ENCODE assay signal across 8 cellular contexts in genomic region chr1:60765204-60765603, GRCh38.
DNase-seq lines count a peak whose midpoint lies in the region; ATAC-seq, FAIRE-seq and TF ChIP-seq lines count a peak whose summit lies in the region.

No MANE protein-coding gene starts in this region.

- peak; percentile 44 for TF ChIP-seq CTCF in CD14-positive monocyte (IDR thresholded peaks at IDR 0.05)
- peak; percentile 86 for TF ChIP-seq CTCF in endodermal cell (conservative IDR thresholded peaks at IDR 0.05)
- TF ChIP-seq CTCF in neural crest cell (conservative IDR thresholded peaks at IDR 0.05): peak; percentile 68

- no peaks in the 10 kb centered on the region for H3K27me3 ChIP-seq in endodermal cell (ENCODE audit: control insufficient read depth, insufficient read depth, low read length, poor library complexity, severe bottlenecking)

- H3K4me1 Mint-ChIP-seq in CD14-positive monocyte (no peaks in the 10 kb centered on the region), endodermal cell (no peaks in the 10 kb centered on the region), neural crest cell (no peaks in the 10 kb centered on the region)

- no peak overlapping the region for H3K27ac ChIP-seq in endodermal cell (ENCODE audit: low read depth, low read length)

- H3K4me3 Mint-ChIP-seq in CD14-positive monocyte (no peak overlapping the region), endodermal cell (no peak overlapping the region), neural crest cell (no peak overlapping the region)

- peak; percentile 63 for ATAC-seq in HG03159 (IDR thresholded peaks at IDR 0.05; ENCODE audit: unreplicated experiment)
- ATAC-seq in HG02798 (IDR thresholded peaks at IDR 0.05; ENCODE audit: poor library complexity, unreplicated experiment): no peak

- H3K9me3 Mint-ChIP-seq in CD14-positive monocyte: no peaks in the 10 kb centered on the region
- H3K9me3 Mint-ChIP-seq in endodermal cell: peaks cover 4% of the 10 kb centered on the region
- peaks cover 5% of the 10 kb centered on the region for H3K9me3 Mint-ChIP-seq in neural crest cell

- H3K27me3 Mint-ChIP-seq in CD14-positive monocyte (ENCODE audit: low read depth in 3 of 3): no peaks in the 10 kb centered on the region
- no peaks in the 10 kb centered on the region for H3K27me3 Mint-ChIP-seq in endodermal cell (ENCODE audit: insufficient read depth)
- no peaks in the 10 kb centered on the region for H3K27me3 Mint-ChIP-seq in neural crest cell (ENCODE audit: low read depth)

- DNase-seq in CD14-positive monocyte (ENCODE audit: low spot score) (no peak), NOMO-1 treated with DMSO at 0.1 percent for 48 hours (lab: John Stamatoyannopoulos, UW; ENCODE audit: unreplicated experiment) (peak; percentile 15), endodermal cell (peak; percentile 69), neural crest cell (ENCODE audit: low read depth, low spot score) (no peak), dedifferentiated amniotic fluid mesenchymal stem cell (ENCODE audit: extremely low spot score) (no peak), H54 (ENCODE audit: insufficient read length, low spot score) (no peak)

- WGBS in endodermal cell (ENCODE audit: insufficient coverage in 1 of 2, insufficient read length in 1 of 2), 2 experiments: 50 to 93% methylated on average over 2 to 5 of the region's 5 CpGs

- H3K27ac Mint-ChIP-seq in CD14-positive monocyte: no peak overlapping the region
- H3K27ac Mint-ChIP-seq in endodermal cell: no peak overlapping the region
- no peak overlapping the region for H3K27ac Mint-ChIP-seq in neural crest cell (ENCODE audit: unreplicated experiment)

- no peak for TF ChIP-seq POLR2A in H54 (IDR thresholded peaks at IDR 0.05; ENCODE audit: low read depth, low read length)

- FAIRE-seq in H54 (lab: Jason Lieb, UNC): no peak

- intact Hi-C loops in CD14-positive monocyte (cut with micrococcal nuclease): no loop called here

- H3K9ac ChIP-seq in endodermal cell (ENCODE audit: extremely low read depth, low read length, poor library complexity, severe bottlenecking): no peak overlapping the region

- H3K9me3 ChIP-seq in endodermal cell (ENCODE audit: control insufficient read depth, low read length): no peaks in the 10 kb centered on the region

- H3K4me3 ChIP-seq in endodermal cell (ENCODE audit: low read length): no peak overlapping the region

- H3K4me1 ChIP-seq in endodermal cell (ENCODE audit: control insufficient read depth, insufficient read depth, low read length): no peaks in the 10 kb centered on the region

- H3K36me3 Mint-ChIP-seq in CD14-positive monocyte (no peaks in the 10 kb centered on the region), endodermal cell (ENCODE audit: low read depth) (no peaks in the 10 kb centered on the region), neural crest cell (ENCODE audit: low read depth) (peaks cover 6% of the 10 kb centered on the region)

- H3K36me3 ChIP-seq in endodermal cell (ENCODE audit: control insufficient read depth, insufficient read depth, low read length): no peaks in the 10 kb centered on the region

Comparison
In these comparisons a context has a peak if more than half of its experiments do, and no peak if none do; other contexts are left out.
1. DNase-seq: peak in NOMO-1 treated with DMSO at 0.1 percent for 48 hours (single experiment) and endodermal cell (single experiment); none in CD14-positive monocyte (single experiment), neural crest cell (single experiment), dedifferentiated amniotic fluid mesenchymal stem cell (single experiment) and H54 (single experiment).
2. Peak in every context shown above with its lines, with median percentiles within 50 percentile points of each other: CTCF ChIP-seq.